22 cellular contexts compared by ENCODE assay signal in genomic region chr16:85950519-85950918, GRCh38. TPM values are rescaled to one million over a fixed set of nuclear protein-coding genes. Genes with fewer than 3 reads are reported as not detected.
"Had no signal": no experiment of that assay in that cellular context is flagged by ENCODE, and none has a peak within 500 bp of the region (broad histone marks: within the 10 kb centered on the region; RNA-seq: fewer than 3 reads in every experiment).

No MANE protein-coding gene starts in this region.

- H3K4me2 ChIP-seq: PC-9 had no signal

- H3K27ac ChIP-seq: PC-9 had no signal

- ATAC-seq: activated T-cell treated with anti-CD3 and anti-CD28 coated beads, Interleukin-2, amount 50 U/mL, for 72 hours had no signal

- H3K4me3 ChIP-seq: MG63, PC-9 had no signal

- DNase-seq: activated CD4-positive, alpha-beta memory T cell treated with anti-CD3 and anti-CD28 coated beads for 36 hours; activated CD4-positive, alpha-beta T cell treated with anti-CD3 and anti-CD28 coated beads for 1 hour; activated CD4-positive, alpha-beta T cell treated with anti-CD3 and anti-CD28 coated beads, Interleukin-2, amount 10 ng/mL, durations not matched to agents 24 days and 14 days; activated CD8-positive, alpha-beta memory T cell treated with anti-CD3 and anti-CD28 coated beads for 24 hours; activated gamma-delta T cell treated with Interleukin-2 at 50 U/mL for 16 hours; activated naive CD4-positive, alpha-beta T cell treated with anti-CD3 and anti-CD28 coated beads, Interleukin-2, amount 10 ng/mL, durations not matched to agents 7 days and 5 days; activated T-cell treated with anti-CD3 and anti-CD28 coated beads, Interleukin-2, amount 50 U/mL, for 72 hours; amygdala; MG63; MV-4-11; NCI-H1092 treated with DMSO at 0.1 percent for 48 hours; NCI-H1417 treated with DMSO at 0.1 percent for 48 hours; NCI-H1694 treated with DMSO at 0.1 percent for 48 hours; NCI-H2081; NCI-H446; NCI-H524; PC-9; SHP77 treated with DMSO at 0.1 percent for 48 hours had no signal

- H3K27ac Mint-ChIP-seq: activated CD4-positive, alpha-beta memory T cell treated with anti-CD3 and anti-CD28 coated beads for 36 hours; activated CD4-positive, alpha-beta T cell treated with anti-CD3 and anti-CD28 coated beads, Interleukin-2, amount 10 ng/mL, durations not matched to agents 24 days and 14 days; activated naive CD4-positive, alpha-beta T cell treated with anti-CD3 and anti-CD28 coated beads, Interleukin-2, amount 10 ng/mL, durations not matched to agents 7 days and 5 days; activated T-cell treated with anti-CD3 and anti-CD28 coated beads, Interleukin-2, amount 50 U/mL, for 72 hours; activated T-helper 2 cell treated with anti-CD3 and anti-CD28 coated beads, Interferon-gamma antibody, Interleukin-2, Interleukin-4, amounts not matched to agents 10 μg/mL and 5 μg/mL and 100 μg/mL, durations not matched to agents 14 hours and 24 hours and 36 hours; T-helper 1 cell treated with Interleukin-12 subunit alpha and Interleukin-12 subunit beta and Interleukin-4 antibody, amounts not matched to agents 30 μg/mL and 1 μg/mL, for 36 hours had no signal

- H3K4me3 Mint-ChIP-seq: activated CD4-positive, alpha-beta memory T cell treated with anti-CD3 and anti-CD28 coated beads for 36 hours; activated CD4-positive, alpha-beta T cell treated with anti-CD3 and anti-CD28 coated beads, Interleukin-2, amount 10 ng/mL, durations not matched to agents 24 days and 14 days; activated naive CD4-positive, alpha-beta T cell treated with anti-CD3 and anti-CD28 coated beads, Interleukin-2, amount 10 ng/mL, durations not matched to agents 7 days and 5 days; activated T-cell treated with anti-CD3 and anti-CD28 coated beads, Interleukin-2, amount 50 U/mL, for 72 hours; central memory CD8-positive, alpha-beta T cell; T-helper 1 cell treated with Interleukin-12 subunit alpha and Interleukin-12 subunit beta and Interleukin-4 antibody, amounts not matched to agents 30 μg/mL and 1 μg/mL, for 36 hours had no signal

- H2AFZ ChIP-seq: PC-9 had no signal

- H3K27me3 Mint-ChIP-seq: central memory CD8-positive, alpha-beta T cell had no signal

- H3K36me3 ChIP-seq: MG63 had no signal

- H3K36me3 Mint-ChIP-seq: activated CD4-positive, alpha-beta memory T cell treated with anti-CD3 and anti-CD28 coated beads for 36 hours; activated naive CD4-positive, alpha-beta T cell treated with anti-CD3 and anti-CD28 coated beads, Interleukin-2, amount 10 ng/mL, durations not matched to agents 7 days and 5 days; brain had no signal

- H3K9me3 ChIP-seq: MG63 had no signal

- H3K9me3 Mint-ChIP-seq: activated CD4-positive, alpha-beta memory T cell treated with anti-CD3 and anti-CD28 coated beads for 36 hours; activated CD4-positive, alpha-beta T cell treated with anti-CD3 and anti-CD28 coated beads, Interleukin-2, amount 10 ng/mL, durations not matched to agents 24 days and 14 days; activated naive CD4-positive, alpha-beta T cell treated with anti-CD3 and anti-CD28 coated beads, Interleukin-2, amount 10 ng/mL, durations not matched to agents 7 days and 5 days; activated T-cell treated with anti-CD3 and anti-CD28 coated beads, Interleukin-2, amount 50 U/mL, for 72 hours; activated T-helper 2 cell treated with anti-CD3 and anti-CD28 coated beads, Interferon-gamma antibody, Interleukin-2, Interleukin-4, amounts not matched to agents 10 μg/mL and 5 μg/mL and 100 μg/mL, durations not matched to agents 14 hours and 24 hours and 36 hours; central memory CD8-positive, alpha-beta T cell; T-helper 1 cell treated with Interleukin-12 subunit alpha and Interleukin-12 subunit beta and Interleukin-4 antibody, amounts not matched to agents 30 μg/mL and 1 μg/mL, for 36 hours had no signal

RNA-seq across cellular contexts. Expression of gene IRF8, which starts 51.6 kb away (rescaled TPM):
- total RNA-seq: PC-9 had no signal
